Comparison of ENCODE assay signal across 2 cellular contexts in the genomic region with DNA sequence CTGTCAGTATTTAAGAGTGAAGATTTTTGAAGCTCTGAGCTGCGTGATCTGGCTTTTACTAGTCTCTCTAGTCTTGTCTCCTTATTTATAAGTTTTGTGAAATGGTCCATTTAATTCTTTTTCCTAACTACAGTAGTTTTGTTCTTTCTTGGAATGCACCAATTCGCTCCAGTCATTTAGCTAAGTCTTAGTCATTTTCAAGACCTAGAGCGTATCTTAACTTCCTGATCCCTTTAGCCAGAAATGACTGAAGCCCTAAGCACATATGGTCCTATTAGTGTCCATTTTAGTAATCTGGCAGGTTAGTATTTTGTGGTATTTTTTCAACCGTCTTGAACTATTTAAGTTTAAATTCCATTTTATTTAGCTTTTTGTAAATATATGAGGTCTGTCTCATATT.
TF ChIP-seq lines count a peak whose summit lies in the region.

No MANE protein-coding gene starts in this region.

TF ChIP-seq in IMR-90, 13 proteins besides CTCF, POLR2A, EP300 and RAD21:
- TF ChIP-seq SMC3 (IDR thresholded peaks at IDR 0.05; ENCODE audit: low read depth, low read length), result no peak
- TF ChIP-seq CHD1 (IDR thresholded peaks at IDR 0.05; ENCODE audit: low read depth, low read length), result no peak
- no peak for TF ChIP-seq BHLHE40 (IDR thresholded peaks at IDR 0.05; ENCODE audit: low read depth, low read length)
- no peak for TF ChIP-seq FOS (IDR thresholded peaks at IDR 0.05; ENCODE audit: low read depth, low read length)
- TF ChIP-seq, protein P1, sequence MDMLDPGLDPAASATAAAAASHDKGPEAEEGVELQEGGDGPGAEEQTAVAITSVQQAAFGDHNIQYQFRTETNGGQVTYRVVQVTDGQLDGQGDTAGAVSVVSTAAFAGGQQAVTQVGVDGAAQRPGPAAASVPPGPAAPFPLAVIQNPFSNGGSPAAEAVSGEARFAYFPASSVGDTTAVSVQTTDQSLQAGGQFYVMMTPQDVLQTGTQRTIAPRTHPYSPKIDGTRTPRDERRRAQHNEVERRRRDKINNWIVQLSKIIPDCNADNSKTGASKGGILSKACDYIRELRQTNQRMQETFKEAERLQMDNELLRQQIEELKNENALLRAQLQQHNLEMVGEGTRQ (IDR thresholded peaks at IDR 0.05; ENCODE audit: low read depth, low read length), result no peak
- no peak for TF ChIP-seq MAZ (IDR thresholded peaks at IDR 0.05; ENCODE audit: borderline replicate concordance, low read depth, low read length)
- TF ChIP-seq MAFK (IDR thresholded peaks at IDR 0.05; ENCODE audit: low read depth, low read length), result no peak

TF ChIP-seq in GM12878, 131 proteins besides CTCF, POLR2A, EP300 and RAD21:
- TF ChIP-seq, protein P2, sequence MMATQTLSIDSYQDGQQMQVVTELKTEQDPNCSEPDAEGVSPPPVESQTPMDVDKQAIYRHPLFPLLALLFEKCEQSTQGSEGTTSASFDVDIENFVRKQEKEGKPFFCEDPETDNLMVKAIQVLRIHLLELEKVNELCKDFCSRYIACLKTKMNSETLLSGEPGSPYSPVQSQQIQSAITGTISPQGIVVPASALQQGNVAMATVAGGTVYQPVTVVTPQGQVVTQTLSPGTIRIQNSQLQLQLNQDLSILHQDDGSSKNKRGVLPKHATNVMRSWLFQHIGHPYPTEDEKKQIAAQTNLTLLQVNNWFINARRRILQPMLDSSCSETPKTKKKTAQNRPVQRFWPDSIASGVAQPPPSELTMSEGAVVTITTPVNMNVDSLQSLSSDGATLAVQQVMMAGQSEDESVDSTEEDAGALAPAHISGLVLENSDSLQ (IDR thresholded peaks at IDR 0.05), result no peak
- TF ChIP-seq ZNF207 (IDR thresholded peaks at IDR 0.05; ENCODE audit: borderline replicate concordance), result no peak
- TF ChIP-seq RFX5 (IDR thresholded peaks at IDR 0.05; ENCODE audit: low read depth, low read length), result no peak
- TF ChIP-seq CHD1 (IDR thresholded peaks at IDR 0.05; ENCODE audit: low read depth, low read length), result no peak
- no peak for TF ChIP-seq SREBF1 (IDR thresholded peaks at IDR 0.05; ENCODE audit: low read length)
- no peak for TF ChIP-seq KDM1A (IDR thresholded peaks at IDR 0.05; ENCODE audit: borderline replicate concordance)
- TF ChIP-seq, protein P1 (IDR thresholded peaks at IDR 0.05; ENCODE audit: borderline replicate concordance, low read depth, low read length), result no peak
- no peak for TF ChIP-seq NRF1 (conservative IDR thresholded peaks at IDR 0.05; ENCODE audit: low read depth, low read length)
- TF ChIP-seq, protein P3, sequence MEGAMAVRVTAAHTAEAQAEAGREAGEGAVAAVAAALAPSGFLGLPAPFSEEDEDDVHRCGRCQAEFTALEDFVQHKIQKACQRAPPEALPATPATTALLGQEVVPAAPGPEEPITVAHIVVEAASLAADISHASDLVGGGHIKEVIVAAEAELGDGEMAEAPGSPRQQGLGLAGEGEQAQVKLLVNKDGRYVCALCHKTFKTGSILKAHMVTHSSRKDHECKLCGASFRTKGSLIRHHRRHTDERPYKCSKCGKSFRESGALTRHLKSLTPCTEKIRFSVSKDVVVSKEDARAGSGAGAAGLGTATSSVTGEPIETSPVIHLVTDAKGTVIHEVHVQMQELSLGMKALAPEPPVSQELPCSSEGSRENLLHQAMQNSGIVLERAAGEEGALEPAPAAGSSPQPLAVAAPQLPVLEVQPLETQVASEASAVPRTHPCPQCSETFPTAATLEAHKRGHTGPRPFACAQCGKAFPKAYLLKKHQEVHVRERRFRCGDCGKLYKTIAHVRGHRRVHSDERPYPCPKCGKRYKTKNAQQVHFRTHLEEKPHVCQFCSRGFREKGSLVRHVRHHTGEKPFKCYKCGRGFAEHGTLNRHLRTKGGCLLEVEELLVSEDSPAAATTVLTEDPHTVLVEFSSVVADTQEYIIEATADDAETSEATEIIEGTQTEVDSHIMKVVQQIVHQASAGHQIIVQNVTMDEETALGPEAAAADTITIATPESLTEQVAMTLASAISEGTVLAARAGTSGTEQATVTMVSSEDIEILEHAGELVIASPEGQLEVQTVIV (IDR thresholded peaks at IDR 0.05; ENCODE audit: borderline replicate concordance, partially characterized antibody), result no peak
- no peak for TF ChIP-seq ZNF384 (IDR thresholded peaks at IDR 0.05; ENCODE audit: borderline replicate concordance, low read depth, low read length)
- no peak for TF ChIP-seq CBFB (IDR thresholded peaks at IDR 0.05; ENCODE audit: low read depth)
- no peak for TF ChIP-seq CHD4 (IDR thresholded peaks at IDR 0.05)
- TF ChIP-seq MEF2A (IDR thresholded peaks at IDR 0.05; ENCODE audit: insufficient read depth, low read depth, low read length), result no peak
- no peak for TF ChIP-seq SMAD5 (IDR thresholded peaks at IDR 0.05; ENCODE audit: low read depth)
- TF ChIP-seq, protein P4, sequence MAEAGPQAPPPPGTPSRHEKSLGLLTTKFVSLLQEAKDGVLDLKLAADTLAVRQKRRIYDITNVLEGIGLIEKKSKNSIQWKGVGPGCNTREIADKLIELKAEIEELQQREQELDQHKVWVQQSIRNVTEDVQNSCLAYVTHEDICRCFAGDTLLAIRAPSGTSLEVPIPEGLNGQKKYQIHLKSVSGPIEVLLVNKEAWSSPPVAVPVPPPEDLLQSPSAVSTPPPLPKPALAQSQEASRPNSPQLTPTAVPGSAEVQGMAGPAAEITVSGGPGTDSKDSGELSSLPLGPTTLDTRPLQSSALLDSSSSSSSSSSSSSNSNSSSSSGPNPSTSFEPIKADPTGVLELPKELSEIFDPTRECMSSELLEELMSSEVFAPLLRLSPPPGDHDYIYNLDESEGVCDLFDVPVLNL (IDR thresholded peaks at IDR 0.05; ENCODE audit: low read depth, low read length), result no peak
- TF ChIP-seq JUNB (IDR thresholded peaks at IDR 0.05), result peak; percentile 81
- TF ChIP-seq RAD51 (IDR thresholded peaks at IDR 0.05), result no peak
- TF ChIP-seq CHD2 (IDR thresholded peaks at IDR 0.05; ENCODE audit: borderline replicate concordance, low read depth, low read length), result no peak
- no peak for TF ChIP-seq YY1 (IDR thresholded peaks at IDR 0.05; ENCODE audit: low read depth, low read length)
- TF ChIP-seq, protein P5, sequence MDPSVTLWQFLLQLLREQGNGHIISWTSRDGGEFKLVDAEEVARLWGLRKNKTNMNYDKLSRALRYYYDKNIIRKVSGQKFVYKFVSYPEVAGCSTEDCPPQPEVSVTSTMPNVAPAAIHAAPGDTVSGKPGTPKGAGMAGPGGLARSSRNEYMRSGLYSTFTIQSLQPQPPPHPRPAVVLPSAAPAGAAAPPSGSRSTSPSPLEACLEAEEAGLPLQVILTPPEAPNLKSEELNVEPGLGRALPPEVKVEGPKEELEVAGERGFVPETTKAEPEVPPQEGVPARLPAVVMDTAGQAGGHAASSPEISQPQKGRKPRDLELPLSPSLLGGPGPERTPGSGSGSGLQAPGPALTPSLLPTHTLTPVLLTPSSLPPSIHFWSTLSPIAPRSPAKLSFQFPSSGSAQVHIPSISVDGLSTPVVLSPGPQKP (IDR thresholded peaks at IDR 0.05; ENCODE audit: low read depth, low read length), result no peak
- no peak for TF ChIP-seq TBL1XR1 (IDR thresholded peaks at IDR 0.05; ENCODE audit: low read depth, low read length)
- TF ChIP-seq, protein P6, sequence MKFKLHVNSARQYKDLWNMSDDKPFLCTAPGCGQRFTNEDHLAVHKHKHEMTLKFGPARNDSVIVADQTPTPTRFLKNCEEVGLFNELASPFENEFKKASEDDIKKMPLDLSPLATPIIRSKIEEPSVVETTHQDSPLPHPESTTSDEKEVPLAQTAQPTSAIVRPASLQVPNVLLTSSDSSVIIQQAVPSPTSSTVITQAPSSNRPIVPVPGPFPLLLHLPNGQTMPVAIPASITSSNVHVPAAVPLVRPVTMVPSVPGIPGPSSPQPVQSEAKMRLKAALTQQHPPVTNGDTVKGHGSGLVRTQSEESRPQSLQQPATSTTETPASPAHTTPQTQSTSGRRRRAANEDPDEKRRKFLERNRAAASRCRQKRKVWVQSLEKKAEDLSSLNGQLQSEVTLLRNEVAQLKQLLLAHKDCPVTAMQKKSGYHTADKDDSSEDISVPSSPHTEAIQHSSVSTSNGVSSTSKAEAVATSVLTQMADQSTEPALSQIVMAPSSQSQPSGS (IDR thresholded peaks at IDR 0.05; ENCODE audit: low read length), result peak; percentile 23; the same call in 1 of the 2 replicates
- peak; percentile 30; the same call in 1 of the 2 replicates for TF ChIP-seq IRF4 (IDR thresholded peaks at IDR 0.05; ENCODE audit: low read depth, low read length)
- TF ChIP-seq FOXM1 (IDR thresholded peaks at IDR 0.05; ENCODE audit: low read depth, low read length), result 0 out of 2 replicates have a peak, but pooled peaks have one; percentile 28
- no peak for TF ChIP-seq ZNF24 (IDR thresholded peaks at IDR 0.05)
- TF ChIP-seq EED (IDR thresholded peaks at IDR 0.05; ENCODE audit: low read depth), result peak; percentile 38; the same call in 1 of the 2 replicates
- peak; percentile 40; the same call in 1 of the 2 replicates for TF ChIP-seq RUNX3 (IDR thresholded peaks at IDR 0.05; ENCODE audit: low read length)
- TF ChIP-seq CREB1 (IDR thresholded peaks at IDR 0.05; ENCODE audit: low read depth), result no peak
- no peak for TF ChIP-seq EGR1 (IDR thresholded peaks at IDR 0.05; ENCODE audit: borderline replicate concordance in 1 of 2, low read depth in 2 of 2, low read length in 2 of 2)
- TF ChIP-seq, protein P7, sequence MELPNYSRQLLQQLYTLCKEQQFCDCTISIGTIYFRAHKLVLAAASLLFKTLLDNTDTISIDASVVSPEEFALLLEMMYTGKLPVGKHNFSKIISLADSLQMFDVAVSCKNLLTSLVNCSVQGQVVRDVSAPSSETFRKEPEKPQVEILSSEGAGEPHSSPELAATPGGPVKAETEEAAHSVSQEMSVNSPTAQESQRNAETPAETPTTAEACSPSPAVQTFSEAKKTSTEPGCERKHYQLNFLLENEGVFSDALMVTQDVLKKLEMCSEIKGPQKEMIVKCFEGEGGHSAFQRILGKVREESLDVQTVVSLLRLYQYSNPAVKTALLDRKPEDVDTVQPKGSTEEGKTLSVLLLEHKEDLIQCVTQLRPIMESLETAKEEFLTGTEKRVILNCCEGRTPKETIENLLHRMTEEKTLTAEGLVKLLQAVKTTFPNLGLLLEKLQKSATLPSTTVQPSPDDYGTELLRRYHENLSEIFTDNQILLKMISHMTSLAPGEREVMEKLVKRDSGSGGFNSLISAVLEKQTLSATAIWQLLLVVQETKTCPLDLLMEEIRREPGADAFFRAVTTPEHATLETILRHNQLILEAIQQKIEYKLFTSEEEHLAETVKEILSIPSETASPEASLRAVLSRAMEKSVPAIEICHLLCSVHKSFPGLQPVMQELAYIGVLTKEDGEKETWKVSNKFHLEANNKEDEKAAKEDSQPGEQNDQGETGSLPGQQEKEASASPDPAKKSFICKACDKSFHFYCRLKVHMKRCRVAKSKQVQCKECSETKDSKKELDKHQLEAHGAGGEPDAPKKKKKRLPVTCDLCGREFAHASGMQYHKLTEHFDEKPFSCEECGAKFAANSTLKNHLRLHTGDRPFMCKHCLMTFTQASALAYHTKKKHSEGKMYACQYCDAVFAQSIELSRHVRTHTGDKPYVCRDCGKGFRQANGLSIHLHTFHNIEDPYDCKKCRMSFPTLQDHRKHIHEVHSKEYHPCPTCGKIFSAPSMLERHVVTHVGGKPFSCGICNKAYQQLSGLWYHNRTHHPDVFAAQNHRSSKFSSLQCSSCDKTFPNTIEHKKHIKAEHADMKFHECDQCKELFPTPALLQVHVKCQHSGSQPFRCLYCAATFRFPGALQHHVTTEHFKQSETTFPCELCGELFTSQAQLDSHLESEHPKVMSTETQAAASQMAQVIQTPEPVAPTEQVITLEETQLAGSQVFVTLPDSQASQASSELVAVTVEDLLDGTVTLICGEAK (IDR thresholded peaks at IDR 0.05; ENCODE audit: borderline replicate concordance), result no peak
- TF ChIP-seq, protein P8, sequence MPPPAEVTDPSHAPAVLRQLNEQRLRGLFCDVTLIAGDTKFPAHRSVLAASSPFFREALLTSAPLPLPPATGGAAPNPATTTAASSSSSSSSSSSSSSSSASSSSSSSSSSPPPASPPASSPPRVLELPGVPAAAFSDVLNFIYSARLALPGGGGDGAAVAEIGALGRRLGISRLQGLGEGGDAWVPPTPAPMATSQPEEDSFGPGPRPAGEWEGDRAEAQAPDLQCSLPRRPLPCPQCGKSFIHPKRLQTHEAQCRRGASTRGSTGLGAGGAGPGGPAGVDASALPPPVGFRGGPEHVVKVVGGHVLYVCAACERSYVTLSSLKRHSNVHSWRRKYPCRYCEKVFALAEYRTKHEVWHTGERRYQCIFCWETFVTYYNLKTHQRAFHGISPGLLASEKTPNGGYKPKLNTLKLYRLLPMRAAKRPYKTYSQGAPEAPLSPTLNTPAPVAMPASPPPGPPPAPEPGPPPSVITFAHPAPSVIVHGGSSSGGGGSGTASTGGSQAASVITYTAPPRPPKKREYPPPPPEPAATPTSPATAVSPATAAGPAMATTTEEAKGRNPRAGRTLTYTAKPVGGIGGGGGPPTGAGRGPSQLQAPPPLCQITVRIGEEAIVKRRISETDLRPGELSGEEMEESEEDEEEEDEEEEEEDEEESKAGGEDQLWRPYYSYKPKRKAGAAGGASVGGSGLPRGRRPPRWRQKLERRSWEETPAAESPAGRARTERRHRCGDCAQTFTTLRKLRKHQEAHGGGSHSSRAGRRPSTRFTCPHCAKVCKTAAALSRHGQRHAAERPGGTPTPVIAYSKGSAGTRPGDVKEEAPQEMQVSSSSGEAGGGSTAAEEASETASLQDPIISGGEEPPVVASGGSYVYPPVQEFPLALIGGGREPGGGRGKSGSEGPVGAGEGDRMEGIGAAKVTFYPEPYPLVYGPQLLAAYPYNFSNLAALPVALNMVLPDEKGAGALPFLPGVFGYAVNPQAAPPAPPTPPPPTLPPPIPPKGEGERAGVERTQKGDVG (CRISPR knock-in tag; IDR thresholded peaks at IDR 0.05), result no peak
- TF ChIP-seq SPI1 (IDR thresholded peaks at IDR 0.05; ENCODE audit: borderline replicate concordance, insufficient read depth, low read depth, low read length), result no peak
